19 cellular contexts compared by ENCODE assay signal in the genomic region with DNA sequence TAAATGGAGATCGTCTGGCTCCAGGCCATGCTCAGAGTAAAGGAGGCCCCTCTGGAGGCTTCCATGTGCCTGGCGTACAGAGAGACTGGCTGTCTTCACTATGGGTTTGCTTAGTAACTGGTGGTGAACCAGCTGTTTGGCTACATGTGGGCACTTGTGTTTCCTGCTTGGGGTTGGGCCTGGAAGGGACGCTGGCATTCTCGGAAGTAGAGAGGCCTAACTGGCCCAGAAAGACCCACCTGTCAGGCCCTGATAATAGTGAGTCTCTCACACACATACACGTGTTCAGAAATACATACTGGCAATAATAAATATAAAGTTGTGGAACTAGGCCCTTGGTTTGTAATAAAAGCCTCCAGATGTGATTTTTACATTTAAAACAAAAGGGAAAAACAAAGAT.
DNase-seq lines count a peak whose midpoint lies in the region; ATAC-seq and TF ChIP-seq lines count a peak whose summit lies in the region.
"Had no signal": no experiment of that assay in that cellular context is flagged by ENCODE, and none has a peak within 500 bp of the region (broad histone marks: within the 10 kb centered on the region; RNA-seq: fewer than 3 reads in every experiment).

No MANE protein-coding gene starts in this region.

- H3K9me3 ChIP-seq in SK-N-MC (ENCODE audit: low read depth, low read length) (no peaks in the 10 kb centered on the region), psoas muscle (no peaks in the 10 kb centered on the region)
- H3K9me3 ChIP-seq: SJCRH30 had no signal

- peak overlapping the region; percentile 63 for H3K4me3 ChIP-seq in SK-N-MC
- no peak overlapping the region for H3K4me3 ChIP-seq in psoas muscle
- H3K4me3 ChIP-seq: PC-9, SJCRH30 had no signal

- ATAC-seq in foreskin keratinocyte = peak; percentile 6
- ATAC-seq in HG02798 (IDR thresholded peaks at IDR 0.05; ENCODE audit: poor library complexity, unreplicated experiment) = no peak
- ATAC-seq in HG02973 (IDR thresholded peaks at IDR 0.05; ENCODE audit: unreplicated experiment) = no peak
- no peak for ATAC-seq in psoas muscle
- ATAC-seq in HG03457 (IDR thresholded peaks at IDR 0.05; ENCODE audit: unreplicated experiment) = no peak
- ATAC-seq: Right ventricle myocardium inferior had no signal

- intact Hi-C loops in psoas muscle (cut with DNase I) = no loop called here

- H3K4me1 ChIP-seq in foreskin keratinocyte = peaks cover 6% of the 10 kb centered on the region
- no peaks in the 10 kb centered on the region for H3K4me1 ChIP-seq in psoas muscle
- H3K4me1 ChIP-seq: SJCRH30 had no signal

- peak overlapping the region; percentile 98 for H3K27ac ChIP-seq in SK-N-MC
- H3K27ac ChIP-seq in foreskin keratinocyte = no peak overlapping the region
- no peak overlapping the region for H3K27ac ChIP-seq in psoas muscle
- H3K27ac ChIP-seq: PC-9, SJCRH30 had no signal

- 66 to 84% (median 67%) methylated on average over 5 of the region's 5 CpGs for WGBS in psoas muscle, 3 donors

- TF ChIP-seq CTCF in foreskin keratinocyte (conservative IDR thresholded peaks at IDR 0.05) (no peak), psoas muscle (IDR thresholded peaks at IDR 0.05) (no peak)

- DNase-seq in NCI-H2171 treated with DMSO at 0.1 percent for 48 hours (lab: John Stamatoyannopoulos, UW) (peak; percentile 9), NCI-H2171 (lab: John Stamatoyannopoulos, UW) (no peak), SK-N-MC (ENCODE audit: low read depth, low spot score) (no peak), foreskin keratinocyte (no peak), psoas muscle (no peak)
- DNase-seq: 8988T, Calu3, GOT3, HCEC 1CT, KG1, MM.1S, NCI-H1694, NCI-H2081 treated with DMSO at 0.1 percent for 48 hours, PC-9, SJCRH30 had no signal

- H3K27me3 ChIP-seq in foreskin keratinocyte (peaks cover 2% of the 10 kb centered on the region), psoas muscle (ENCODE audit: insufficient read depth in 3 of 3, low read length in 2 of 3) (no peaks in the 10 kb centered on the region)
- H3K27me3 ChIP-seq: SJCRH30 had no signal

- H3K36me3 ChIP-seq in SK-N-MC (ENCODE audit: insufficient read depth, low read length) (no peaks in the 10 kb centered on the region), psoas muscle (ENCODE audit: insufficient read depth in 1 of 2, low read depth in 1 of 2) (no peaks in the 10 kb centered on the region)
- H3K36me3 ChIP-seq: SJCRH30 had no signal

- peak overlapping the region; percentile 51 for H3K9ac ChIP-seq in SK-N-MC (ENCODE audit: insufficient read length)
